In the genomic region with DNA sequence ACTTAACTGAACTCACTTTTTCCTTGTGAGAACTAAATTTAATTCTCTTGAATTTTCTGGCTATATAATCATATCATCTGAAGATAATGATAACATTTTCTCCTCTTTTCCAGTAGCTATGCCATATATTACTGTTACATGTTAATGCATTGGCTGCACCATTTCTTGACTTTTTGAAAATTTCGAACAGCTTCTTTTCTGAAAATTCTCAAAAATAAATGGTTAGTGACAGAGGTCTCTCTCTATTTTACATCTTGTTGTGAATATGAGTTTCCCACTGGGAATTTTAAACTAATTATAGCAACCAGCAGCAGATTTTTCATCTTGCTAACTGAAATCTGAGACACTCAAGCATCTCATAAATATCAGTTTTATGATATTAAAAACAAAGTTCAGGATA, we compare ENCODE assay signal across 20 cellular contexts.
"Had no signal": no experiment of that assay in that cellular context is flagged by ENCODE, and none has a peak within 500 bp of the region (broad histone marks: within the 10 kb centered on the region; RNA-seq: fewer than 3 reads in every experiment).

No MANE protein-coding gene starts in this region.

- H3K4me3 ChIP-seq: breast epithelium, coronary artery, mucosa of descending colon, right lobe of liver, smooth muscle cell, thyroid gland, uterus had no signal

- H3K27me3 ChIP-seq: breast epithelium, right lobe of liver, thyroid gland, uterus had no signal

- H3K27ac ChIP-seq: right lobe of liver, thyroid gland had no signal

- H3K36me3 ChIP-seq: breast epithelium, right lobe of liver, thyroid gland, uterus had no signal

- H3K4me2 ChIP-seq: smooth muscle cell had no signal

- ATAC-seq: activated CD8-positive, alpha-beta T cell treated with anti-CD3 and anti-CD28 coated beads, Interleukin-2, amount 10 ng/mL, durations not matched to agents 7 days and 5 days; activated naive CD8-positive, alpha-beta T cell treated with anti-CD3 and anti-CD28 coated beads, Interleukin-2, amount 50 U/mL, for 24 hours; activated T-cell treated with anti-CD3 and anti-CD28 coated beads, Interleukin-2, amount 50 U/mL, for 4 hours; mucosa of descending colon; right lobe of liver; stimulated activated effector memory CD8-positive, alpha-beta T cell treated with anti-CD3 and anti-CD28 coated beads, Interleukin-12 subunit alpha, Interleukin-12 subunit beta, amount 100 ng/mL, for 72 hours had no signal

- H3K9me3 ChIP-seq: breast epithelium, mucosa of descending colon, right lobe of liver, thyroid gland, uterus had no signal

- DNase-seq: activated CD4-positive, alpha-beta T cell treated with anti-CD3 and anti-CD28 coated beads for 48 hours; activated CD4-positive, CD25-positive, alpha-beta regulatory T cell; activated CD8-positive, alpha-beta T cell treated with anti-CD3 and anti-CD28 coated beads, Interleukin-2, amount 10 ng/mL, durations not matched to agents 7 days and 5 days; activated effector memory CD4-positive, alpha-beta T cell treated with Interleukin-2 at 50 U/mL for 16 hours; activated naive CD4-positive, alpha-beta T cell treated with anti-CD3 and anti-CD28 coated beads, Interleukin-2, amount 10 ng/mL, durations not matched to agents 7 days and 5 days; activated naive CD8-positive, alpha-beta T cell treated with anti-CD3 and anti-CD28 coated beads, Interleukin-2, amount 50 U/mL, for 24 hours; activated T-cell treated with anti-CD3 and anti-CD28 coated beads, Interleukin-2, amount 50 U/mL, for 4 hours; aorta; mesenchymal stem cell; mucosa of descending colon; naive B cell; right lobe of liver; stimulated activated CD4-positive, alpha-beta T cell treated with anti-CD3 and anti-CD28 coated beads, Interleukin-4, amount 100 ng/mL, for 24 hours; T1000; thyroid gland; uterus had no signal
